Comparison of ENCODE assay signal across 8 cellular contexts in genomic region chr3:66037330-66037985, GRCh38. TPM values are rescaled to one million over a fixed set of nuclear protein-coding genes. Genes with fewer than 3 reads are reported as not detected.
DNase-seq lines count a peak whose midpoint lies in the region; ATAC-seq and TF ChIP-seq lines count a peak whose summit lies in the region.

No MANE protein-coding gene starts in this region.

- ATAC-seq in heart right ventricle (peak in 7 of 8 donors; percentile 36 to 72 (median 56)), GM19455 (IDR thresholded peaks at IDR 0.05; ENCODE audit: unreplicated experiment) (no peak), GM19023 (IDR thresholded peaks at IDR 0.05; ENCODE audit: unreplicated experiment) (no peak)

- no peak overlapping the region for H3K56ac ChIP-seq in H9 (ENCODE audit: insufficient read length, low read depth, low read length)

- H3K27me3 ChIP-seq in H9 (ENCODE audit: insufficient read depth, low read length) (no peaks in the 10 kb centered on the region), heart right ventricle (peaks cover 0 to 51% (median 0%) of the 10 kb centered on the region in 7 donors)

- peak overlapping the region; percentile 78 to 99 (median 93); a peak in 6 of 7 replicates for H3K27ac Mint-ChIP-seq in H9
- H3K27ac Mint-ChIP-seq in activated T-helper 2 cell treated with anti-CD3 and anti-CD28 coated beads, Interferon-gamma antibody, Interleukin-2, Interleukin-4, amounts not matched to agents 10 μg/mL and 5 μg/mL and 100 μg/mL, durations not matched to agents 14 hours and 24 hours and 36 hours = peak overlapping the region; percentile 89

- peak overlapping the region; percentile 95 to 97 for H3K4me3 Mint-ChIP-seq in H9
- peak overlapping the region; percentile 92 for H3K4me3 Mint-ChIP-seq in activated T-helper 2 cell treated with anti-CD3 and anti-CD28 coated beads, Interferon-gamma antibody, Interleukin-2, Interleukin-4, amounts not matched to agents 10 μg/mL and 5 μg/mL and 100 μg/mL, durations not matched to agents 14 hours and 24 hours and 36 hours (ENCODE audit: low read depth)

- peaks cover 8% of the 10 kb centered on the region; the same call in 1 of the 2 replicates for H3K4me1 ChIP-seq in H9 (ENCODE audit: insufficient read depth, low read length)
- peaks cover 2 to 43% (median 23%) of the 10 kb centered on the region in 9 donors for H3K4me1 ChIP-seq in heart right ventricle

- intact Hi-C loops in activated T-helper 2 cell treated with anti-CD3 and anti-CD28 coated beads, Interferon-gamma antibody, Interleukin-2, Interleukin-4, amounts not matched to agents 10 μg/mL and 5 μg/mL and 100 μg/mL, durations not matched to agents 14 hours and 24 hours and 36 hours (cut with micrococcal nuclease) = loop anchor here (5.0 kb wide), 2 partner anchors 135 to 445 kb away; no protein-coding TSS in a partner anchor
- intact Hi-C loops in heart right ventricle (cut with DNase I) = loop anchor here in 9 of 10 donors (5.0 to 10.0 kb wide), 14 partner anchors 40 to 253 kb away; no protein-coding TSS in a partner anchor

- H3K4me2 ChIP-seq in H9 (ENCODE audit: insufficient read depth, insufficient read length, low read length) = peak overlapping the region; percentile 87

- H3K9ac ChIP-seq in H9 (ENCODE audit: extremely low read depth, insufficient read length, low read length) = peak overlapping the region; percentile 83

- H2BK12ac ChIP-seq in H9 (ENCODE audit: insufficient read length, low read depth, low read length) = no peak overlapping the region

- DNase-seq in AG09319 (ENCODE audit: extremely low read depth, low read depth) (no peak), H9 (peak; percentile 76), heart right ventricle (peak; percentile 43 to 65), pons (ENCODE audit: low spot score) (peak; percentile 58), erythroblast (lab: John Stamatoyannopoulos, UW) (no peak)
- DNase-seq in activated T-helper 2 cell treated with anti-CD3 and anti-CD28 coated beads, Interferon-gamma antibody, Interleukin-2, Interleukin-4, amounts not matched to agents 10 μg/mL and 5 μg/mL and 100 μg/mL, durations not matched to agents 14 hours and 24 hours and 36 hours (ENCODE audit: low spot score) = no peak

- H2AK5ac ChIP-seq in H9 (ENCODE audit: insufficient read length, low read length) = no peak overlapping the region

- no CpG with 5 or more reads among the region's 33 CpGs for WGBS in H9 (ENCODE audit: extremely low coverage, insufficient read length, low lambda C conversion rate)
- WGBS in heart right ventricle, 2 donors = 1% methylated on average over 33 of the region's 33 CpGs

- H3K4me1 Mint-ChIP-seq in H9 = peaks cover 44 to 60% of the 10 kb centered on the region in 2 experiments
- peaks cover 20% of the 10 kb centered on the region for H3K4me1 Mint-ChIP-seq in activated T-helper 2 cell treated with anti-CD3 and anti-CD28 coated beads, Interferon-gamma antibody, Interleukin-2, Interleukin-4, amounts not matched to agents 10 μg/mL and 5 μg/mL and 100 μg/mL, durations not matched to agents 14 hours and 24 hours and 36 hours (ENCODE audit: low read depth)

- H3K36me3 Mint-ChIP-seq in H9 (ENCODE audit: insufficient read depth in 1 of 3, low read depth in 3 of 3) = peaks cover 3 to 10% (median 6%) of the 10 kb centered on the region in 3 experiments; a peak in 5 of 7 replicates
- H3K36me3 Mint-ChIP-seq in activated T-helper 2 cell treated with anti-CD3 and anti-CD28 coated beads, Interferon-gamma antibody, Interleukin-2, Interleukin-4, amounts not matched to agents 10 μg/mL and 5 μg/mL and 100 μg/mL, durations not matched to agents 14 hours and 24 hours and 36 hours (ENCODE audit: low read depth) = no peaks in the 10 kb centered on the region

- H4K5ac ChIP-seq in H9 (ENCODE audit: insufficient read length, low read depth, low read length) = peak overlapping the region; percentile 9

- no peaks in the 10 kb centered on the region for H3K9me3 Mint-ChIP-seq in H9
- no peaks in the 10 kb centered on the region for H3K9me3 Mint-ChIP-seq in activated T-helper 2 cell treated with anti-CD3 and anti-CD28 coated beads, Interferon-gamma antibody, Interleukin-2, Interleukin-4, amounts not matched to agents 10 μg/mL and 5 μg/mL and 100 μg/mL, durations not matched to agents 14 hours and 24 hours and 36 hours

- H4K20me1 ChIP-seq in H9 (ENCODE audit: control insufficient read depth, insufficient read depth, insufficient read length) = no peaks in the 10 kb centered on the region

- TF ChIP-seq POLR2A in erythroblast (IDR thresholded peaks at IDR 0.05; ENCODE audit: low read length) = no peak

- H3K27ac ChIP-seq in H9 (ENCODE audit: insufficient read length, low read depth, low read length) (no peak overlapping the region), heart right ventricle (peak overlapping the region; percentile 74 to 98 (median 94))

- H3K27me3 Mint-ChIP-seq in H9 (ENCODE audit: low read depth) = no peaks in the 10 kb centered on the region; the same call in 1 of the 2 replicates
- peaks cover 53% of the 10 kb centered on the region for H3K27me3 Mint-ChIP-seq in activated T-helper 2 cell treated with anti-CD3 and anti-CD28 coated beads, Interferon-gamma antibody, Interleukin-2, Interleukin-4, amounts not matched to agents 10 μg/mL and 5 μg/mL and 100 μg/mL, durations not matched to agents 14 hours and 24 hours and 36 hours (ENCODE audit: low read depth)

- peak overlapping the region; percentile 58 to 96 (median 80) for H3K4me3 ChIP-seq in heart right ventricle

- H3T11ph ChIP-seq in H9 (ENCODE audit: low read length) = no peak overlapping the region

- TF ChIP-seq CTCF in AG09319 (IDR thresholded peaks at IDR 0.05; ENCODE audit: low read depth, low read length) = peak; percentile 35
- peak; percentile 51; the same call in 2 of the 3 replicates for TF ChIP-seq CTCF in H9 (conservative IDR thresholded peaks at IDR 0.05)
- peak in 8 of 9 donors; percentile 19 to 61 (median 36) for TF ChIP-seq CTCF in heart right ventricle (IDR thresholded peaks at IDR 0.05)

- H3K18ac ChIP-seq in H9 (ENCODE audit: insufficient read length, low read depth, low read length) = peak overlapping the region; percentile 72

- no peak overlapping the region for H2BK120ac ChIP-seq in H9 (ENCODE audit: low read depth, low read length, poor library complexity, severe bottlenecking)

- no peak overlapping the region for H3K23ac ChIP-seq in H9 (ENCODE audit: insufficient read length, low read depth, low read length)

- peaks cover 17% of the 10 kb centered on the region; the same call in 1 of the 2 replicates for H3K79me2 ChIP-seq in H9 (ENCODE audit: insufficient read depth, low read length)

- H3K4ac ChIP-seq in H9 (ENCODE audit: low read depth, low read length) = no peak overlapping the region

- no peaks in the 10 kb centered on the region for H3K79me1 ChIP-seq in H9 (ENCODE audit: insufficient read depth, low read depth, low read length, poor library complexity, severe bottlenecking)

- H3K36me3 ChIP-seq in heart right ventricle = peaks cover 0 to 5% (median 0%) of the 10 kb centered on the region in 9 donors

- H4K8ac ChIP-seq in H9 (replicated peaks; ENCODE audit: insufficient read length, low read depth, low read length) = no peak overlapping the region

- no peaks in the 10 kb centered on the region for H3K9me3 ChIP-seq in H9 (ENCODE audit: control insufficient read depth, low read depth, low read length)
- no peaks in the 10 kb centered on the region for H3K9me3 ChIP-seq in heart right ventricle

- H4K91ac ChIP-seq in H9 (ENCODE audit: insufficient read length, low read depth, low read length) = no peak overlapping the region

- H2BK5ac ChIP-seq in H9 (ENCODE audit: insufficient read length, low read length) = no peak overlapping the region

- H2BK15ac ChIP-seq in H9 (ENCODE audit: low read depth, low read length) = no peak overlapping the region

- no peak overlapping the region for H2AFZ ChIP-seq in H9 (ENCODE audit: low read length)

- no peak overlapping the region for H2BK20ac ChIP-seq in H9 (ENCODE audit: low read depth, low read length, poor library complexity, severe bottlenecking)

- H3K14ac ChIP-seq in H9 (ENCODE audit: insufficient read depth, low read length) = peak overlapping the region; percentile 87

- H3K23me2 ChIP-seq in H9 (ENCODE audit: insufficient read length, low read depth, low read length, poor library complexity, severe bottlenecking) = peaks cover 36% of the 10 kb centered on the region

RNA-seq across cellular contexts. Expression of gene MAGI1, which starts 1.3 kb away (rescaled TPM):
- total RNA-seq in H9 (2021) (57.8 and 65.7 TPM in 2 replicates), heart right ventricle (10 to 100 TPM; 19.4 to 58.2 (median 43.6) TPM)
- total RNA-seq in activated T-helper 2 cell treated with anti-CD3 and anti-CD28 coated beads, Interferon-gamma antibody, Interleukin-2, Interleukin-4, amounts not matched to agents 10 μg/mL and 5 μg/mL and 100 μg/mL, durations not matched to agents 14 hours and 24 hours and 36 hours = 10.8 and 11.0 TPM in 2 replicates
- 10 to 100 TPM in 1 of 2 donors, 1 to 10 TPM in 1; 5.7 to 21.9 TPM for polyA plus RNA-seq in heart right ventricle

Comparison
In these comparisons a context has a peak if more than half of its experiments do, and no peak if none do; other contexts are left out.
1. DNase-seq: peak in H9 (single experiment), heart right ventricle (2 of 2) and pons (single experiment); none in AG09319 (single experiment), activated T-helper 2 cell treated with anti-CD3 and anti-CD28 coated beads, Interferon-gamma antibody, Interleukin-2, Interleukin-4, amounts not matched to agents 10 μg/mL and 5 μg/mL and 100 μg/mL, durations not matched to agents 14 hours and 24 hours and 36 hours (single experiment) and erythroblast (0 of 2).
2. ATAC-seq: peak in heart right ventricle (7 of 8); none in GM19455 (single experiment) and GM19023 (single experiment).
3. Peak in every context shown above with its lines, with median percentiles within 50 percentile points of each other: CTCF ChIP-seq.